19 cellular contexts compared by ENCODE assay signal in the genomic region with DNA sequence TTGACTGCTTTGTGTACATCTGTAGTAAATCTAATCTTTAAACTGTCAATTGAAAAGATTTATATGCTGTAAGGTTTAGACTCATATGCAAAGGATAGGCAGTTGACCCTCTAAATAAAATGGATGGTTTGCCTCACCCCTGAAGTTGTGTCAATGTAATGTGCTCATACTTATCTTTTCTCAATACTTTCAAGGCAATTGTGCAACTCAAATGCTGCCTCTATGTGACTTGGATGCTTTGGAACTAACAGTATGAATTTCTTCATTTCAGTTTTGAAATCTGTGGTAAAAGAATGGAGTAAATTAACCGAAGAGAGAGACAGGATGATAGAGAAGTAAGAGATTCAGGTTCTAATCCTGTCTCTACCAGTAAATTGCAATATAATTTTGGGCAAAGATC. TPM values are rescaled to one million over a fixed set of nuclear protein-coding genes. Genes with fewer than 3 reads are reported as not detected.
DNase-seq lines count a peak whose midpoint lies in the region; ATAC-seq and TF ChIP-seq lines count a peak whose summit lies in the region.
"Had no signal": no experiment of that assay in that cellular context is flagged by ENCODE, and none has a peak within 500 bp of the region (broad histone marks: within the 10 kb centered on the region; RNA-seq: fewer than 3 reads in every experiment).

No MANE protein-coding gene starts in this region.

- CTCF ChIA-PET in OCI-LY7 (lab: Charles Lee; ENCODE audit: unreplicated experiment), result no interaction called here

- peak overlapping the region; percentile 17 for H3K27ac Mint-ChIP-seq in activated naive CD8-positive, alpha-beta T cell
- H3K27ac Mint-ChIP-seq in activated naive CD8-positive, alpha-beta T cell treated with anti-CD3 and anti-CD28 coated beads, Interleukin-2, amount 50 U/mL, for 24 hours, result no peak overlapping the region
- peak overlapping the region; percentile 85 for H3K27ac Mint-ChIP-seq in dendritic cell treated with granulocyte-macrophage colony-stimulating factor and Interleukin-4, amounts not matched to agents 40 ng/mL and 50 ng/mL, for 4 days

- H3K36me3 ChIP-seq in OCI-LY7 (ENCODE audit: insufficient read depth, low read length), result no peaks in the 10 kb centered on the region
- H3K36me3 ChIP-seq: uterus had no signal

- peaks cover 22% of the 10 kb centered on the region for H3K4me1 ChIP-seq in OCI-LY7 (ENCODE audit: insufficient read depth, low read length, poor library complexity, severe bottlenecking)
- H3K4me1 ChIP-seq: uterus had no signal

- H3K9me2 ChIP-seq in OCI-LY7 (ENCODE audit: insufficient read depth, low read length), result no peaks in the 10 kb centered on the region

- no peaks in the 10 kb centered on the region for H3K9me3 ChIP-seq in OCI-LY7 (ENCODE audit: low read length)
- H3K9me3 ChIP-seq: uterus had no signal

- no peaks in the 10 kb centered on the region for H3K27me3 Mint-ChIP-seq in activated naive CD8-positive, alpha-beta T cell
- no peaks in the 10 kb centered on the region for H3K27me3 Mint-ChIP-seq in activated naive CD8-positive, alpha-beta T cell treated with anti-CD3 and anti-CD28 coated beads, Interleukin-2, amount 50 U/mL, for 24 hours
- no peaks in the 10 kb centered on the region for H3K27me3 Mint-ChIP-seq in dendritic cell treated with granulocyte-macrophage colony-stimulating factor and Interleukin-4, amounts not matched to agents 40 ng/mL and 50 ng/mL, for 4 days
- H3K27me3 Mint-ChIP-seq: stimulated activated memory B cell treated with anti-CD40 and anti-IgM and Interleukin-4, amounts not matched to agents 10 μg/mL and 1 μg/mL and 100 μg/mL, for 72 hours had no signal

- no peak for ATAC-seq in activated naive CD8-positive, alpha-beta T cell treated with anti-CD3 and anti-CD28 coated beads, Interleukin-2, amount 50 U/mL, for 24 hours
- ATAC-seq in GM19463 (IDR thresholded peaks at IDR 0.05; ENCODE audit: unreplicated experiment) (no peak), HG02840 (IDR thresholded peaks at IDR 0.05; ENCODE audit: low FRiP score, unreplicated experiment) (no peak)
- ATAC-seq: sciatic nerve; stimulated activated memory B cell treated with anti-CD40 and anti-IgM and Interleukin-4, amounts not matched to agents 10 μg/mL and 1 μg/mL and 100 μg/mL, for 72 hours had no signal

- H3K36me3 Mint-ChIP-seq in activated naive CD8-positive, alpha-beta T cell, result no peaks in the 10 kb centered on the region
- H3K36me3 Mint-ChIP-seq in activated naive CD8-positive, alpha-beta T cell treated with anti-CD3 and anti-CD28 coated beads, Interleukin-2, amount 50 U/mL, for 24 hours (ENCODE audit: low read depth), result no peaks in the 10 kb centered on the region
- H3K36me3 Mint-ChIP-seq in dendritic cell treated with granulocyte-macrophage colony-stimulating factor and Interleukin-4, amounts not matched to agents 40 ng/mL and 50 ng/mL, for 4 days (ENCODE audit: low read depth), result no peaks in the 10 kb centered on the region
- H3K36me3 Mint-ChIP-seq: stimulated activated memory B cell treated with anti-CD40 and anti-IgM and Interleukin-4, amounts not matched to agents 10 μg/mL and 1 μg/mL and 100 μg/mL, for 72 hours had no signal

- no peak overlapping the region for H3K4me3 ChIP-seq in OCI-LY7 (ENCODE audit: low read depth, low read length, poor library complexity, severe bottlenecking)
- H3K4me3 ChIP-seq: uterus had no signal

- no peak overlapping the region for H3K4me3 Mint-ChIP-seq in activated naive CD8-positive, alpha-beta T cell
- no peak overlapping the region for H3K4me3 Mint-ChIP-seq in activated naive CD8-positive, alpha-beta T cell treated with anti-CD3 and anti-CD28 coated beads, Interleukin-2, amount 50 U/mL, for 24 hours
- no peak overlapping the region for H3K4me3 Mint-ChIP-seq in dendritic cell treated with granulocyte-macrophage colony-stimulating factor and Interleukin-4, amounts not matched to agents 40 ng/mL and 50 ng/mL, for 4 days
- H3K4me3 Mint-ChIP-seq: stimulated activated memory B cell treated with anti-CD40 and anti-IgM and Interleukin-4, amounts not matched to agents 10 μg/mL and 1 μg/mL and 100 μg/mL, for 72 hours had no signal

- H4K20me1 ChIP-seq in OCI-LY7 (ENCODE audit: insufficient read depth, low read length), result no peaks in the 10 kb centered on the region

- POLR2A ChIA-PET in OCI-LY7 (lab: Charles Lee), result interaction anchor here (0.6 to 1.4 kb wide), 4 partner anchors 19 to 250 kb away, joined by 3 read pairs; a partner anchor contains a TSS

- H2AFZ ChIP-seq in OCI-LY7 (ENCODE audit: low read length), result peak overlapping the region; percentile 50

- intact Hi-C loops in OCI-LY7 (cut with micrococcal nuclease; ENCODE audit: unreplicated experiment), result no loop called here
- intact Hi-C loops in dendritic cell treated with granulocyte-macrophage colony-stimulating factor and Interleukin-4, amounts not matched to agents 40 ng/mL and 50 ng/mL, for 4 days (cut with micrococcal nuclease), result no loop called here

- no peak for TF ChIP-seq CTCF in OCI-LY7 (conservative IDR thresholded peaks at IDR 0.05; ENCODE audit: low read length)

- peak overlapping the region; percentile 13; the same call in 1 of the 2 replicates for H3K4me2 ChIP-seq in OCI-LY7 (ENCODE audit: low read length)

- no peak overlapping the region for H3K27ac ChIP-seq in OCI-LY7 (ENCODE audit: low read depth, low read length, poor library complexity, severe bottlenecking)
- H3K27ac ChIP-seq: RWPE1, uterus had no signal

- H3K9me3 Mint-ChIP-seq in activated naive CD8-positive, alpha-beta T cell (ENCODE audit: low read depth), result no peaks in the 10 kb centered on the region
- H3K9me3 Mint-ChIP-seq in activated naive CD8-positive, alpha-beta T cell treated with anti-CD3 and anti-CD28 coated beads, Interleukin-2, amount 50 U/mL, for 24 hours, result no peaks in the 10 kb centered on the region
- H3K9me3 Mint-ChIP-seq in dendritic cell treated with granulocyte-macrophage colony-stimulating factor and Interleukin-4, amounts not matched to agents 40 ng/mL and 50 ng/mL, for 4 days, result no peaks in the 10 kb centered on the region
- H3K9me3 Mint-ChIP-seq: stimulated activated memory B cell treated with anti-CD40 and anti-IgM and Interleukin-4, amounts not matched to agents 10 μg/mL and 1 μg/mL and 100 μg/mL, for 72 hours had no signal

- no peak for DNase-seq in activated naive CD8-positive, alpha-beta T cell treated with anti-CD3 and anti-CD28 coated beads, Interleukin-2, amount 50 U/mL, for 24 hours
- DNase-seq in OCI-LY7 (ENCODE audit: low spot score) (no peak), EL (no peak), cortex of kidney (lab: John Stamatoyannopoulos, UW) (no peak)
- DNase-seq: activated CD4-positive, alpha-beta T cell treated with anti-CD3 and anti-CD28 coated beads, Interleukin-2, amount 50 U/mL, for 48 hours; activated gamma-delta T cell; NCI-H2029; NCI-H526 treated with DMSO at 0.1 percent for 48 hours; T1000; uterus had no signal

- no peaks in the 10 kb centered on the region for H3K79me2 ChIP-seq in OCI-LY7 (ENCODE audit: insufficient read depth, low read depth, low read length)

- H3K4me1 Mint-ChIP-seq in activated naive CD8-positive, alpha-beta T cell (ENCODE audit: low read depth), result peaks cover 73% of the 10 kb centered on the region
- peaks cover 65% of the 10 kb centered on the region for H3K4me1 Mint-ChIP-seq in activated naive CD8-positive, alpha-beta T cell treated with anti-CD3 and anti-CD28 coated beads, Interleukin-2, amount 50 U/mL, for 24 hours
- peaks cover 71% of the 10 kb centered on the region for H3K4me1 Mint-ChIP-seq in dendritic cell treated with granulocyte-macrophage colony-stimulating factor and Interleukin-4, amounts not matched to agents 40 ng/mL and 50 ng/mL, for 4 days (ENCODE audit: low read depth)

- no TSS peak for BruUV-seq in OCI-LY7 (replicated peaks; lab: Mats Ljungman, UMichigan)

RNA-seq across cellular contexts. Expression of a gene that starts 9.7 kb away (rescaled TPM):
- total RNA-seq in OCI-LY7 (2014; rRNA removed; shearing (Covaris generic)), result not detected in 2 replicates
- not detected in 2 replicates for total RNA-seq in OCI-LY7 (2022)
- total RNA-seq: bronchial epithelial cell, mesenteric fat pad, sciatic nerve, uterus had no signal

RNA-seq across cellular contexts. Expression of a gene that starts 21.2 kb away (rescaled TPM):
- 569 and 729 TPM in 2 replicates for total RNA-seq in OCI-LY7 (2014; rRNA removed; shearing (Covaris generic))
- 737 and 762 TPM in 2 replicates for total RNA-seq in OCI-LY7 (2022)

RNA-seq across cellular contexts. Expression of a gene that starts 44.2 kb away (rescaled TPM):
- total RNA-seq in OCI-LY7 (2014; rRNA removed; shearing (Covaris generic)), result 1.8 and 1.9 TPM in 2 replicates
- 1.7 and 3.3 TPM in 2 replicates for total RNA-seq in OCI-LY7 (2022)
- total RNA-seq: bronchial epithelial cell had no signal
